Comparison of ENCODE assay signal across 1 cellular context in the genomic region with DNA sequence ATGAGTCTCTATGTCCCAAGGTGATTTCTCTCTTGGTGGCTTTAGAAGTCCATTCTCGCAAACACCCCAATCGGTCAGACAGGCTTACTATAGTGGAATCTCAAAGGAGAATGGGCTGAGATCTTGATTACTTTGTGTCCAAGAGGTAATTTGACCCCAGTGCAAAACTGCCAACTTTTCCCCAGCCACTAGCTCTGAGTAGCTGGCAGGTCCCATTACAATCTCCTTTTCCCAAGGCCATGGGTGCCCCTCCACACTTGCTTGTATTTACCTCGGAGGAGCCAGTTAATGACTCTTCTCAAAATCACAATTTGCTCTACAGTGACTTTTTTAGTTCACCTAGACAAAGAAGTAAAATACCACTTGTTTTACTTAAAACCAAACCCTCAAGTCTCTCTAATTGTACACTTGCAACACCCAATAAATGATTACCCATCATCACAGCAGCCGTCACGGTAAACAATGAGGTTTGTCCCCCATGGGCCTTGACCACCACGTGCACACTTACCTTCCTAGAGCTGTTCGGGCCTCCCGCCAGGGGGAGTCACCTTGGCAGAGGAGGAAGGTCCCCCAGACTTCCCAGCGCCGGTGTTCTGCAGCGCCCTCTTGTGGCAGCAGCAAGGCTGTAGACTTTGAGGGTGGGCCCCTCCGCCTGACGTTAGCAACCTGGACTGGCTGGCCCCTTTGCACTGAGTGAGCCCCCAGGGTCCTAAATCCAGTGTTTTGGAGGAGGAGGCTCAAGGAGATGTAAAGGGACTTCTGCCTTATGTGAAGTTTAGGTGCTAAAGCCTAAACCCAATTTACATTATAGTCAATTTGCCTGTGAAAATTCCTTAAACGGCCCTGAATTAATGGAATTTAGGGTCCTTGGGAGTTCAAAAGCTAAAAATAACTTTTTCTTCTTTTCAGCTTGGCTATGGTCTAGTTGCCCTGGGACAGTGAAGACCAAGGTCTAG.
TF ChIP-seq lines count a peak whose summit lies in the region.

No MANE protein-coding gene starts in this region.

TF ChIP-seq in HEK293, 187 proteins besides CTCF, POLR2A, EP300 and RAD21 (continued from another document and continues in another):
- TF ChIP-seq, protein P1, sequence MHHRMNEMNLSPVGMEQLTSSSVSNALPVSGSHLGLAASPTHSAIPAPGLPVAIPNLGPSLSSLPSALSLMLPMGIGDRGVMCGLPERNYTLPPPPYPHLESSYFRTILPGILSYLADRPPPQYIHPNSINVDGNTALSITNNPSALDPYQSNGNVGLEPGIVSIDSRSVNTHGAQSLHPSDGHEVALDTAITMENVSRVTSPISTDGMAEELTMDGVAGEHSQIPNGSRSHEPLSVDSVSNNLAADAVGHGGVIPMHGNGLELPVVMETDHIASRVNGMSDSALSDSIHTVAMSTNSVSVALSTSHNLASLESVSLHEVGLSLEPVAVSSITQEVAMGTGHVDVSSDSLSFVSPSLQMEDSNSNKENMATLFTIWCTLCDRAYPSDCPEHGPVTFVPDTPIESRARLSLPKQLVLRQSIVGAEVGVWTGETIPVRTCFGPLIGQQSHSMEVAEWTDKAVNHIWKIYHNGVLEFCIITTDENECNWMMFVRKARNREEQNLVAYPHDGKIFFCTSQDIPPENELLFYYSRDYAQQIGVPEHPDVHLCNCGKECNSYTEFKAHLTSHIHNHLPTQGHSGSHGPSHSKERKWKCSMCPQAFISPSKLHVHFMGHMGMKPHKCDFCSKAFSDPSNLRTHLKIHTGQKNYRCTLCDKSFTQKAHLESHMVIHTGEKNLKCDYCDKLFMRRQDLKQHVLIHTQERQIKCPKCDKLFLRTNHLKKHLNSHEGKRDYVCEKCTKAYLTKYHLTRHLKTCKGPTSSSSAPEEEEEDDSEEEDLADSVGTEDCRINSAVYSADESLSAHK (tag by site-specific recombination; IDR thresholded peaks at IDR 0.05): no peak
- TF ChIP-seq ZSCAN30 (tag by site-specific recombination; IDR thresholded peaks at IDR 0.05): peak; percentile 50; the same call in 1 of the 2 replicates
- TF ChIP-seq ZNF654 (tag by site-specific recombination; IDR thresholded peaks at IDR 0.05; ENCODE audit: low read depth): peak; percentile 74
- TF ChIP-seq ZNF600 (tag by site-specific recombination; IDR thresholded peaks at IDR 0.05): no peak
- TF ChIP-seq ZNF138 (tag by site-specific recombination; IDR thresholded peaks at IDR 0.05; ENCODE audit: borderline replicate concordance): no peak
- no peak for TF ChIP-seq ZNF350 (tag by site-specific recombination; IDR thresholded peaks at IDR 0.05)
- TF ChIP-seq ZNF132 (tag by site-specific recombination; IDR thresholded peaks at IDR 0.05; ENCODE audit: borderline replicate concordance): no peak
- TF ChIP-seq, protein P2, sequence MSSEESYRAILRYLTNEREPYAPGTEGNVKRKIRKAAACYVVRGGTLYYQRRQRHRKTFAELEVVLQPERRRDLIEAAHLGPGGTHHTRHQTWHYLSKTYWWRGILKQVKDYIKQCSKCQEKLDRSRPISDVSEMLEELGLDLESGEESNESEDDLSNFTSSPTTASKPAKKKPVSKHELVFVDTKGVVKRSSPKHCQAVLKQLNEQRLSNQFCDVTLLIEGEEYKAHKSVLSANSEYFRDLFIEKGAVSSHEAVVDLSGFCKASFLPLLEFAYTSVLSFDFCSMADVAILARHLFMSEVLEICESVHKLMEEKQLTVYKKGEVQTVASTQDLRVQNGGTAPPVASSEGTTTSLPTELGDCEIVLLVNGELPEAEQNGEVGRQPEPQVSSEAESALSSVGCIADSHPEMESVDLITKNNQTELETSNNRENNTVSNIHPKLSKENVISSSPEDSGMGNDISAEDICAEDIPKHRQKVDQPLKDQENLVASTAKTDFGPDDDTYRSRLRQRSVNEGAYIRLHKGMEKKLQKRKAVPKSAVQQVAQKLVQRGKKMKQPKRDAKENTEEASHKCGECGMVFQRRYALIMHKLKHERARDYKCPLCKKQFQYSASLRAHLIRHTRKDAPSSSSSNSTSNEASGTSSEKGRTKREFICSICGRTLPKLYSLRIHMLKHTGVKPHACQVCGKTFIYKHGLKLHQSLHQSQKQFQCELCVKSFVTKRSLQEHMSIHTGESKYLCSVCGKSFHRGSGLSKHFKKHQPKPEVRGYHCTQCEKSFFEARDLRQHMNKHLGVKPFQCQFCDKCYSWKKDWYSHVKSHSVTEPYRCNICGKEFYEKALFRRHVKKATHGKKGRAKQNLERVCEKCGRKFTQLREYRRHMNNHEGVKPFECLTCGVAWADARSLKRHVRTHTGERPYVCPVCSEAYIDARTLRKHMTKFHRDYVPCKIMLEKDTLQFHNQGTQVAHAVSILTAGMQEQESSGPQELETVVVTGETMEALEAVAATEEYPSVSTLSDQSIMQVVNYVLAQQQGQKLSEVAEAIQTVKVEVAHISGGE (tag by site-specific recombination; conservative IDR thresholded peaks at IDR 0.05; ENCODE audit: low read depth): no peak
- TF ChIP-seq OSR2 (tag by site-specific recombination; IDR thresholded peaks at IDR 0.05): no peak
- TF ChIP-seq, protein P3, sequence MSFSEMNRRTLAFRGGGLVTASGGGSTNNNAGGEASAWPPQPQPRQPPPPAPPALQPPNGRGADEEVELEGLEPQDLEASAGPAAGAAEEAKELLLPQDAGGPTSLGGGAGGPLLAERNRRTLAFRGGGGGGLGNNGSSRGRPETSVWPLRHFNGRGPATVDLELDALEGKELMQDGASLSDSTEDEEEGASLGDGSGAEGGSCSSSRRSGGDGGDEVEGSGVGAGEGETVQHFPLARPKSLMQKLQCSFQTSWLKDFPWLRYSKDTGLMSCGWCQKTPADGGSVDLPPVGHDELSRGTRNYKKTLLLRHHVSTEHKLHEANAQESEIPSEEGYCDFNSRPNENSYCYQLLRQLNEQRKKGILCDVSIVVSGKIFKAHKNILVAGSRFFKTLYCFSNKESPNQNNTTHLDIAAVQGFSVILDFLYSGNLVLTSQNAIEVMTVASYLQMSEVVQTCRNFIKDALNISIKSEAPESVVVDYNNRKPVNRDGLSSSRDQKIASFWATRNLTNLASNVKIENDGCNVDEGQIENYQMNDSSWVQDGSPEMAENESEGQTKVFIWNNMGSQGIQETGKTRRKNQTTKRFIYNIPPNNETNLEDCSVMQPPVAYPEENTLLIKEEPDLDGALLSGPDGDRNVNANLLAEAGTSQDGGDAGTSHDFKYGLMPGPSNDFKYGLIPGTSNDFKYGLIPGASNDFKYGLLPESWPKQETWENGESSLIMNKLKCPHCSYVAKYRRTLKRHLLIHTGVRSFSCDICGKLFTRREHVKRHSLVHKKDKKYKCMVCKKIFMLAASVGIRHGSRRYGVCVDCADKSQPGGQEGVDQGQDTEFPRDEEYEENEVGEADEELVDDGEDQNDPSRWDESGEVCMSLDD (tag by site-specific recombination; IDR thresholded peaks at IDR 0.05): peak; percentile 44; the same call in 1 of the 2 replicates
- peak; percentile 99 for TF ChIP-seq ZNF2 (tag by site-specific recombination; IDR thresholded peaks at IDR 0.05)
- no peak for TF ChIP-seq ZNF701 (tag by site-specific recombination; IDR thresholded peaks at IDR 0.05)
- peak; percentile 27; the same call in 1 of the 2 replicates for TF ChIP-seq ZNF184 (tag by site-specific recombination; IDR thresholded peaks at IDR 0.05)
- TF ChIP-seq, protein P4, sequence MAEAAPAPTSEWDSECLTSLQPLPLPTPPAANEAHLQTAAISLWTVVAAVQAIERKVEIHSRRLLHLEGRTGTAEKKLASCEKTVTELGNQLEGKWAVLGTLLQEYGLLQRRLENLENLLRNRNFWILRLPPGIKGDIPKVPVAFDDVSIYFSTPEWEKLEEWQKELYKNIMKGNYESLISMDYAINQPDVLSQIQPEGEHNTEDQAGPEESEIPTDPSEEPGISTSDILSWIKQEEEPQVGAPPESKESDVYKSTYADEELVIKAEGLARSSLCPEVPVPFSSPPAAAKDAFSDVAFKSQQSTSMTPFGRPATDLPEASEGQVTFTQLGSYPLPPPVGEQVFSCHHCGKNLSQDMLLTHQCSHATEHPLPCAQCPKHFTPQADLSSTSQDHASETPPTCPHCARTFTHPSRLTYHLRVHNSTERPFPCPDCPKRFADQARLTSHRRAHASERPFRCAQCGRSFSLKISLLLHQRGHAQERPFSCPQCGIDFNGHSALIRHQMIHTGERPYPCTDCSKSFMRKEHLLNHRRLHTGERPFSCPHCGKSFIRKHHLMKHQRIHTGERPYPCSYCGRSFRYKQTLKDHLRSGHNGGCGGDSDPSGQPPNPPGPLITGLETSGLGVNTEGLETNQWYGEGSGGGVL (tag by site-specific recombination; IDR thresholded peaks at IDR 0.05): no peak
- TF ChIP-seq ZNF324 (tag by site-specific recombination; IDR thresholded peaks at IDR 0.05): 0 out of 2 replicates have a peak, but pooled peaks have one; percentile 61
- peak; percentile 22; the same call in 1 of the 2 replicates for TF ChIP-seq ZBTB48 (tag by site-specific recombination; IDR thresholded peaks at IDR 0.05)
- TF ChIP-seq, protein P5, sequence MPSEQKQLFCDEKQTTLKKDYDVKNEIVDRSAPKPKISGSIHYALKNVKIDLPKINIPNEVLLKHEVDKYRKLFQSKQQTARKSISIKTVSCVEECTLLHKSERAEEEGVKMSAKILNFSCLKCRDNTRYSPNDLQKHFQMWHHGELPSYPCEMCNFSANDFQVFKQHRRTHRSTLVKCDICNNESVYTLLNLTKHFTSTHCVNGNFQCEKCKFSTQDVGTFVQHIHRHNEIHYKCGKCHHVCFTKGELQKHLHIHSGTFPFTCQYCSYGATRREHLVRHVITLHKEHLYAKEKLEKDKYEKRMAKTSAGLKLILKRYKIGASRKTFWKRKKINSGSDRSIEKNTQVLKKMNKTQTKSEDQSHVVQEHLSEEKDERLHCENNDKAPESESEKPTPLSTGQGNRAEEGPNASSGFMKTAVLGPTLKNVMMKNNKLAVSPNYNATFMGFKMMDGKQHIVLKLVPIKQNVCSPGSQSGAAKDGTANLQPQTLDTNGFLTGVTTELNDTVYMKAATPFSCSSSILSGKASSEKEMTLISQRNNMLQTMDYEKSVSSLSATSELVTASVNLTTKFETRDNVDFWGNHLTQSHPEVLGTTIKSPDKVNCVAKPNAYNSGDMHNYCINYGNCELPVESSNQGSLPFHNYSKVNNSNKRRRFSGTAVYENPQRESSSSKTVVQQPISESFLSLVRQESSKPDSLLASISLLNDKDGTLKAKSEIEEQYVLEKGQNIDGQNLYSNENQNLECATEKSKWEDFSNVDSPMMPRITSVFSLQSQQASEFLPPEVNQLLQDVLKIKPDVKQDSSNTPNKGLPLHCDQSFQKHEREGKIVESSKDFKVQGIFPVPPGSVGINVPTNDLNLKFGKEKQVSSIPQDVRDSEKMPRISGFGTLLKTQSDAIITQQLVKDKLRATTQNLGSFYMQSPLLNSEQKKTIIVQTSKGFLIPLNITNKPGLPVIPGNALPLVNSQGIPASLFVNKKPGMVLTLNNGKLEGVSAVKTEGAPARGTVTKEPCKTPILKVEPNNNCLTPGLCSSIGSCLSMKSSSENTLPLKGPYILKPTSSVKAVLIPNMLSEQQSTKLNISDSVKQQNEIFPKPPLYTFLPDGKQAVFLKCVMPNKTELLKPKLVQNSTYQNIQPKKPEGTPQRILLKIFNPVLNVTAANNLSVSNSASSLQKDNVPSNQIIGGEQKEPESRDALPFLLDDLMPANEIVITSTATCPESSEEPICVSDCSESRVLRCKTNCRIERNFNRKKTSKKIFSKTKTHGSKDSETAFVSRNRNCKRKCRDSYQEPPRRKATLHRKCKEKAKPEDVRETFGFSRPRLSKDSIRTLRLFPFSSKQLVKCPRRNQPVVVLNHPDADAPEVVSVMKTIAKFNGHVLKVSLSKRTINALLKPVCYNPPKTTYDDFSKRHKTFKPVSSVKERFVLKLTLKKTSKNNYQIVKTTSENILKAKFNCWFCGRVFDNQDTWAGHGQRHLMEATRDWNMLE (tag by site-specific recombination; conservative IDR thresholded peaks at IDR 0.05; ENCODE audit: low read depth): peak; percentile 37; the same call in 1 of the 2 replicates
- TF ChIP-seq, protein P6, sequence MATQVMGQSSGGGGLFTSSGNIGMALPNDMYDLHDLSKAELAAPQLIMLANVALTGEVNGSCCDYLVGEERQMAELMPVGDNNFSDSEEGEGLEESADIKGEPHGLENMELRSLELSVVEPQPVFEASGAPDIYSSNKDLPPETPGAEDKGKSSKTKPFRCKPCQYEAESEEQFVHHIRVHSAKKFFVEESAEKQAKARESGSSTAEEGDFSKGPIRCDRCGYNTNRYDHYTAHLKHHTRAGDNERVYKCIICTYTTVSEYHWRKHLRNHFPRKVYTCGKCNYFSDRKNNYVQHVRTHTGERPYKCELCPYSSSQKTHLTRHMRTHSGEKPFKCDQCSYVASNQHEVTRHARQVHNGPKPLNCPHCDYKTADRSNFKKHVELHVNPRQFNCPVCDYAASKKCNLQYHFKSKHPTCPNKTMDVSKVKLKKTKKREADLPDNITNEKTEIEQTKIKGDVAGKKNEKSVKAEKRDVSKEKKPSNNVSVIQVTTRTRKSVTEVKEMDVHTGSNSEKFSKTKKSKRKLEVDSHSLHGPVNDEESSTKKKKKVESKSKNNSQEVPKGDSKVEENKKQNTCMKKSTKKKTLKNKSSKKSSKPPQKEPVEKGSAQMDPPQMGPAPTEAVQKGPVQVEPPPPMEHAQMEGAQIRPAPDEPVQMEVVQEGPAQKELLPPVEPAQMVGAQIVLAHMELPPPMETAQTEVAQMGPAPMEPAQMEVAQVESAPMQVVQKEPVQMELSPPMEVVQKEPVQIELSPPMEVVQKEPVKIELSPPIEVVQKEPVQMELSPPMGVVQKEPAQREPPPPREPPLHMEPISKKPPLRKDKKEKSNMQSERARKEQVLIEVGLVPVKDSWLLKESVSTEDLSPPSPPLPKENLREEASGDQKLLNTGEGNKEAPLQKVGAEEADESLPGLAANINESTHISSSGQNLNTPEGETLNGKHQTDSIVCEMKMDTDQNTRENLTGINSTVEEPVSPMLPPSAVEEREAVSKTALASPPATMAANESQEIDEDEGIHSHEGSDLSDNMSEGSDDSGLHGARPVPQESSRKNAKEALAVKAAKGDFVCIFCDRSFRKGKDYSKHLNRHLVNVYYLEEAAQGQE (tag by site-specific recombination; IDR thresholded peaks at IDR 0.05): no peak
- no peak for TF ChIP-seq ZNF157 (tag by site-specific recombination; IDR thresholded peaks at IDR 0.05)
- peak; percentile 80; the same call in 1 of the 2 replicates for TF ChIP-seq ZNF660 (tag by site-specific recombination; IDR thresholded peaks at IDR 0.05)
- TF ChIP-seq ZNF561 (tag by site-specific recombination; IDR thresholded peaks at IDR 0.05; ENCODE audit: borderline replicate concordance): peak; percentile 59
- peak; percentile 67 for TF ChIP-seq ZNF335 (tag by site-specific recombination; conservative IDR thresholded peaks at IDR 0.05)
- TF ChIP-seq, protein P7, sequence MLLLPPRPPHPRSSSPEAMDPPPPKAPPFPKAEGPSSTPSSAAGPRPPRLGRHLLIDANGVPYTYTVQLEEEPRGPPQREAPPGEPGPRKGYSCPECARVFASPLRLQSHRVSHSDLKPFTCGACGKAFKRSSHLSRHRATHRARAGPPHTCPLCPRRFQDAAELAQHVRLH (tag by site-specific recombination; IDR thresholded peaks at IDR 0.05): peak; percentile 67; the same call in 1 of the 2 replicates
- TF ChIP-seq, protein P8, sequence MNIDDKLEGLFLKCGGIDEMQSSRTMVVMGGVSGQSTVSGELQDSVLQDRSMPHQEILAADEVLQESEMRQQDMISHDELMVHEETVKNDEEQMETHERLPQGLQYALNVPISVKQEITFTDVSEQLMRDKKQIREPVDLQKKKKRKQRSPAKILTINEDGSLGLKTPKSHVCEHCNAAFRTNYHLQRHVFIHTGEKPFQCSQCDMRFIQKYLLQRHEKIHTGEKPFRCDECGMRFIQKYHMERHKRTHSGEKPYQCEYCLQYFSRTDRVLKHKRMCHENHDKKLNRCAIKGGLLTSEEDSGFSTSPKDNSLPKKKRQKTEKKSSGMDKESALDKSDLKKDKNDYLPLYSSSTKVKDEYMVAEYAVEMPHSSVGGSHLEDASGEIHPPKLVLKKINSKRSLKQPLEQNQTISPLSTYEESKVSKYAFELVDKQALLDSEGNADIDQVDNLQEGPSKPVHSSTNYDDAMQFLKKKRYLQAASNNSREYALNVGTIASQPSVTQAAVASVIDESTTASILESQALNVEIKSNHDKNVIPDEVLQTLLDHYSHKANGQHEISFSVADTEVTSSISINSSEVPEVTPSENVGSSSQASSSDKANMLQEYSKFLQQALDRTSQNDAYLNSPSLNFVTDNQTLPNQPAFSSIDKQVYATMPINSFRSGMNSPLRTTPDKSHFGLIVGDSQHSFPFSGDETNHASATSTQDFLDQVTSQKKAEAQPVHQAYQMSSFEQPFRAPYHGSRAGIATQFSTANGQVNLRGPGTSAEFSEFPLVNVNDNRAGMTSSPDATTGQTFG (tag by site-specific recombination; IDR thresholded peaks at IDR 0.05; ENCODE audit: borderline replicate concordance): no peak
